Comparison of ENCODE assay signal across 20 cellular contexts in the genomic region with DNA sequence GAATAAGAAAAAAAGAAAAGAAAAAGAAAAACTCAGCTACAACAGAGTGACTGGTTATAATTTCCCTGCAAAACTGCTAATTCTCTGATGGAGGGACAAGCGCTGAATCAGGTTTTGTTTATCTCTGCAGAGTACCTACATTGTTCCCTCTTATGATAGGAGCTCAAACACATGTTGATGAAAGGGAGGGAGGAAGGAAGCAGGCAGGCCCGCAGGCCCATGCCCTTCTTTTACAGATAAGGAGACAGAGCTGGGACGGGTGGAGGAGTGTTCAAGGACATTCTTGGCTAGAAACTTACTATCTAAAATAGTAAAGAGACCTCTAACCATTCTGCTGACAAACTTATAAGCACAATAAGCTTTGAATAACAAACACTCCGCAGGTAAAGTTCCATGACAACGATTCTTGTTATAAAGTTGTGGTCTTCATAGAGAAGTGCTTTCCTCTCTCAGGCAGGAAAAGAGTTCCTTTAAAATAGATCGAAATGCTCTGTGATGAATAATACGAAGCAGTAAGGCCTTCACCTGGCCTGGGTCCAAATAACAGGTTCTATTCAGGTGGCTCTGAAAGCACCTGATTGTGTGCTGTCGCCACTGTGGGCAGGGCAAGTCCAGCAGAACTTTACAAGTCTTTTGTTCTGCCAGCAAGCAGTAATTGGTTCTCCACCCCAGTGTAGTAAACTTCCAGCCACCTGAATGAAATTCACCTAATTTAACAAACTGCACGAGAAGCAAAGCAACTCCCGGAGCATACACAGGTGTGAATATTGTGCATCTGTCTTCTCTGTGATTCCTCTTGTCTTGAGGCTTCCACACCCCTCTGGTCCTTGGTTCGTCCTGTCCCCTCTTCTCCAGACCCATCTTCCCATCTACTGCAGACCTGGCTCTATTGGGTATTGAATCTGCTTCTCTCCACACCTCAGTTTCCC. TPM values are rescaled to one million over a fixed set of nuclear protein-coding genes. Genes with fewer than 3 reads are reported as not detected.
DNase-seq lines count a peak whose midpoint lies in the region; ATAC-seq, FAIRE-seq and TF ChIP-seq lines count a peak whose summit lies in the region.
"Had no signal": no experiment of that assay in that cellular context is flagged by ENCODE, and none has a peak within 500 bp of the region (broad histone marks: within the 10 kb centered on the region; RNA-seq: fewer than 3 reads in every experiment).

No MANE protein-coding gene starts in this region.

- WGBS in pancreas, 2 donors, result 55 to 61% methylated on average over 11 of the region's 11 CpGs

- TF ChIP-seq CTCF in bronchial epithelial cell (IDR thresholded peaks at IDR 0.05; ENCODE audit: insufficient read depth, low read length, severe bottlenecking) (no peak), pancreas (IDR thresholded peaks at IDR 0.05) (no peak)

- H3K4me3 ChIP-seq in bronchial epithelial cell (ENCODE audit: low read depth, low read length) (no peak overlapping the region), pancreas (no peak overlapping the region)
- H3K4me3 ChIP-seq: vagina had no signal

- peak in 3 of 4 donors; percentile 24 to 52 (median 36) for ATAC-seq in pancreas
- ATAC-seq in GM21825 (IDR thresholded peaks at IDR 0.05; ENCODE audit: unreplicated experiment), result no peak
- ATAC-seq in GM21390 (IDR thresholded peaks at IDR 0.05; ENCODE audit: unreplicated experiment), result no peak
- ATAC-seq: effector memory CD8-positive, alpha-beta T cell; foreskin keratinocyte; Right ventricle myocardium inferior; stimulated activated memory B cell treated with anti-CD40 and anti-IgM and Interleukin-4, amounts not matched to agents 10 μg/mL and 1 μg/mL and 100 μg/mL, for 72 hours had no signal

- peak overlapping the region in 2 of 4 donors; percentile 10 to 48 for H3K27ac ChIP-seq in pancreas
- H3K27ac ChIP-seq: foreskin keratinocyte, vagina had no signal

- intact Hi-C loops in pancreas (cut with DNase I), result no loop called here

- no peak for FAIRE-seq in bronchial epithelial cell (lab: Jason Lieb, UNC)
- no peak for FAIRE-seq in pancreas (lab: Jason Lieb, UNC)
- no peak for FAIRE-seq in GM12891 (lab: Jason Lieb, UNC)

- no peak for TF ChIP-seq POLR2A in GM12891 (IDR thresholded peaks at IDR 0.05; ENCODE audit: low read depth, low read length)

- DNase-seq in DMS79 treated with DMSO at 0.1 percent for 48 hours (lab: John Stamatoyannopoulos, UW), result peak; percentile 74
- peak; percentile 31 for DNase-seq in NCI-H1105 treated with DMSO at 0.1 percent for 48 hours (lab: John Stamatoyannopoulos, UW)
- peak; percentile 46 for DNase-seq in bronchial epithelial cell (ENCODE audit: low read depth)
- no peak for DNase-seq in pancreas
- no peak for DNase-seq in GM12891 (ENCODE audit: insufficient read length, low spot score)
- DNase-seq: activated CD4-positive, alpha-beta T cell treated with anti-CD3 and anti-CD28 coated beads for 48 hours; activated naive CD8-positive, alpha-beta T cell treated with anti-CD3 and anti-CD28 coated beads for 36 hours; activated T-cell treated with anti-CD3 and anti-CD28 coated beads for 4 hours; caudate nucleus; DMS 273 treated with DMSO at 0.1 percent for 48 hours; effector memory CD8-positive, alpha-beta T cell; NCI-H1436 treated with DMSO at 0.1 percent for 48 hours; NK-92 treated with Interleukin-12 subunit alpha and Interleukin-12 subunit beta, amount 100 ng/mL, for 24 hours; T-helper 2 cell had no signal

- H3K9me3 ChIP-seq in pancreas, result no peaks in the 10 kb centered on the region
- H3K9me3 ChIP-seq: vagina had no signal

- H3K4me1 ChIP-seq in pancreas, result peaks cover 0 to 3% (median 0%) of the 10 kb centered on the region in 3 donors

- H3K36me3 ChIP-seq in bronchial epithelial cell (ENCODE audit: control insufficient read depth, insufficient read depth, low read length), result no peaks in the 10 kb centered on the region
- no peaks in the 10 kb centered on the region for H3K36me3 ChIP-seq in pancreas
- H3K36me3 ChIP-seq: vagina had no signal

- H3K27me3 ChIP-seq in bronchial epithelial cell (ENCODE audit: control insufficient read depth, insufficient read depth, low read length) (no peaks in the 10 kb centered on the region), pancreas (no peaks in the 10 kb centered on the region)
- H3K27me3 ChIP-seq: foreskin keratinocyte, vagina had no signal

TF ChIP-seq in GM12891, 5 proteins besides CTCF, POLR2A, EP300 and RAD21:
- TF ChIP-seq PAX5 (IDR thresholded peaks at IDR 0.05; ENCODE audit: insufficient read depth, low read length, severe bottlenecking) (no peak), TAF1 (IDR thresholded peaks at IDR 0.05; ENCODE audit: low read depth, low read length) (no peak), POLR2AphosphoS5 (IDR thresholded peaks at IDR 0.05; ENCODE audit: low read depth, low read length) (no peak), POU2F2 (IDR thresholded peaks at IDR 0.05; ENCODE audit: low read depth, low read length) (no peak)

RNA-seq across cellular contexts. Expression of a gene that starts 15.3 kb away (rescaled TPM):
- total RNA-seq in bronchial epithelial cell, result 75.0 and 95.9 TPM in 2 replicates
- total RNA-seq in pancreas, result 10 to 100 TPM; 20.4 to 38.8 (median 27.1) TPM
- polyA plus RNA-seq in pancreas, result 1 to 10 TPM; 4.8 to 5.4 TPM
- polyA plus RNA-seq in GM12891 (2012; ENCODE audit: low read depth, missing spikeins), result 3.4 TPM

Comparison
In these comparisons a context has a peak if more than half of its experiments do, and no peak if none do; other contexts are left out.
1. DNase-seq: peak in DMS79 treated with DMSO at 0.1 percent for 48 hours (single experiment), NCI-H1105 treated with DMSO at 0.1 percent for 48 hours (single experiment) and bronchial epithelial cell (single experiment); none in pancreas (0 of 6) and GM12891 (single experiment).
2. ATAC-seq: peak in pancreas (3 of 4); none in GM21825 (single experiment) and GM21390 (single experiment).